ENCODE assay signal across 8 cellular contexts in the genomic region with DNA sequence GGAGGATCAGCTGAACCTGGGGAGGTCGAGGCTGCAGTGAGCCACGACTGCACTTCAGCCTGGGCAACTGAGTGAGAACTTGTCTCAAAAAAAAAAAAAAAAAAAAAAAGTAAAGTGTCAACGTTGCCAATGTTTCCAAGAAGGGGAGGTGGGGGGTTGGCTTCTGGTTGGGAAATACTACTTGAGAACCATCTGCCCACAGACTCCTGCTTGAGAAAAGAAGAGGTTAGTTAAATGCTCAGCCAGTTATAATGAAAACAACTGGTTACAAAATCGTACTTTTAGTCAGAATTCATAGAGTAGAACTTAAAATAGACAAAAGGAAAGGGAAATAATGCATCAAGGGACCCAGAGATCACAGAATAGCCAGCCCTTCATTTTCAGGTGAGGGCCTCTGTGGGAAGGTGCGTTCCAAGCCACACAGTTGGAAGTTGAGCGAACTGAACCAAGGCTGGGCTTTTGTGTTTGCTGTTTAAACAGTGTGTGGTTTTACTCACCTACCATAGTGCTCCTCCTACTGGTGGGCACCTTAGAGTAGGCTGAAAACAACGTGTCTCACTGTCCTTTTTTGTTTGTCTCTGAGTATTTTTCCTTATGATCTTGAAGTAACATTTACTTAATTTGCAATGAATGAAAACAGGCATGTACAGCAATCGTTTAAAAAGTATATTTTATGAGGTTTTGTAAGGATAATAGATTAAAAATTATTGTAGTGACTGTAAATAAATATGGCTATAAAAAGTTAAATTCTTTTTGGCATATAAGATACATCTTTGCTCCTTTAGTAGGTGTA.
A peak's percentile ranks its signal among the peaks of the same experiment; 100 is the strongest.
DNase-seq lines count a peak whose midpoint lies in the region; ATAC-seq and TF ChIP-seq lines count a peak whose summit lies in the region.

No MANE protein-coding gene starts in this region.

- peak overlapping the region; percentile 29; the same call in 1 of the 2 replicates for H3K4me2 ChIP-seq in OCI-LY1 (ENCODE audit: low read length)

- peaks cover 18% of the 10 kb centered on the region for H3F3A ChIP-seq in OCI-LY1 (ENCODE audit: insufficient read depth, low read length)

- no peak overlapping the region for H3K4me3 ChIP-seq in CD8-positive, alpha-beta T cell (ENCODE audit: low read depth, low read length)
- H3K4me3 ChIP-seq in OCI-LY1 (ENCODE audit: low read depth, low read length, poor library complexity, severe bottlenecking) = no peak overlapping the region
- H3K4me3 ChIP-seq in thyroid gland (replicated peaks in 1 of 3) = no peak overlapping the region

- H3K79me2 ChIP-seq in OCI-LY1 (ENCODE audit: insufficient read depth, low read length) = no peaks in the 10 kb centered on the region

- H4K20me1 ChIP-seq in OCI-LY1 (ENCODE audit: insufficient read depth, low read length) = no peaks in the 10 kb centered on the region

- H2AFZ ChIP-seq in OCI-LY1 (ENCODE audit: low read length) = no peak overlapping the region

- H3K4me1 ChIP-seq in CD8-positive, alpha-beta T cell (ENCODE audit: insufficient read depth, low read length) = peaks cover 82% of the 10 kb centered on the region
- peaks cover 89% of the 10 kb centered on the region for H3K4me1 ChIP-seq in OCI-LY1 (ENCODE audit: insufficient read depth, low read length, severe bottlenecking)
- H3K4me1 ChIP-seq in thyroid gland = peaks cover 51 to 55% of the 10 kb centered on the region in 2 donors

- intact Hi-C loops in CD8-positive, alpha-beta T cell (cut with DNase I, micrococcal nuclease) = loop anchor here (1.0 to 10.0 kb wide), 8 partner anchors 29 to 291 kb away; no protein-coding TSS in a partner anchor
- intact Hi-C loops in thyroid gland (cut with DNase I) = no loop called here

- peak; percentile 67 for ATAC-seq in CD8-positive, alpha-beta T cell
- peak; percentile 60 for ATAC-seq in GM19452 (IDR thresholded peaks at IDR 0.05; ENCODE audit: unreplicated experiment)
- peak; percentile 77 for ATAC-seq in esophagus mucosa

- no peaks in the 10 kb centered on the region for H3K27me3 Mint-ChIP-seq in CD8-positive, alpha-beta T cell (ENCODE audit: low read depth)
- H3K27me3 Mint-ChIP-seq in nephron progenitor cell (ENCODE audit: low read depth, poor library complexity) = no peaks in the 10 kb centered on the region

- H3K36me3 Mint-ChIP-seq in CD8-positive, alpha-beta T cell = no peaks in the 10 kb centered on the region
- no peaks in the 10 kb centered on the region for H3K36me3 Mint-ChIP-seq in nephron progenitor cell (ENCODE audit: low read depth)

- peak overlapping the region; percentile 33 for H3K4me3 Mint-ChIP-seq in CD8-positive, alpha-beta T cell
- H3K4me3 Mint-ChIP-seq in nephron progenitor cell = no peak overlapping the region

- peak; percentile 43 to 78 (median 73) for DNase-seq in CD8-positive, alpha-beta T cell
- DNase-seq in HK-2 (ENCODE audit: unreplicated experiment) (peak; percentile 68), nephron progenitor cell (peak; percentile 53), thyroid gland (peak; percentile 83 to 85)
- peak; percentile 67 for DNase-seq in activated CD8-positive, alpha-beta memory T cell treated with anti-CD3 and anti-CD28 coated beads, Interleukin-2, amount 50 U/mL, for 1 hour (ENCODE audit: extremely low read depth)

- no peaks in the 10 kb centered on the region for H3K36me3 ChIP-seq in CD8-positive, alpha-beta T cell (ENCODE audit: insufficient read depth, low read length)
- no peaks in the 10 kb centered on the region for H3K36me3 ChIP-seq in OCI-LY1 (ENCODE audit: insufficient read depth, low read length)
- H3K36me3 ChIP-seq in thyroid gland = no peaks in the 10 kb centered on the region

- H3K9ac ChIP-seq in OCI-LY1 (ENCODE audit: low read length) = peak overlapping the region; percentile 56

- POLR2A ChIA-PET in CD8-positive, alpha-beta T cell (lab: Charles Lee) = interaction anchor here (0.6 to 1.3 kb wide), 4 partner anchors 30 to 294 kb away, joined by 3 to 6 read pairs (median 3); no protein-coding TSS in a partner anchor

- WGBS in thyroid gland, 2 donors = 12 to 13% methylated on average over 8 of the region's 8 CpGs

- no peaks in the 10 kb centered on the region for H3K9me3 ChIP-seq in CD8-positive, alpha-beta T cell (ENCODE audit: low read length)
- H3K9me3 ChIP-seq in OCI-LY1 (ENCODE audit: low read length) = no peaks in the 10 kb centered on the region
- H3K9me3 ChIP-seq in thyroid gland = no peaks in the 10 kb centered on the region

- H3K27ac Mint-ChIP-seq in CD8-positive, alpha-beta T cell = peak overlapping the region; percentile 93
- H3K27ac Mint-ChIP-seq in nephron progenitor cell = peak overlapping the region; percentile 30

- H3K9me3 Mint-ChIP-seq in CD8-positive, alpha-beta T cell = no peaks in the 10 kb centered on the region
- no peaks in the 10 kb centered on the region for H3K9me3 Mint-ChIP-seq in nephron progenitor cell

- CTCF ChIA-PET in CD8-positive, alpha-beta T cell (lab: Charles Lee) = interaction anchor here (0.7 to 1.3 kb wide), 15 partner anchors 10 to 290 kb away, joined by 3 to 8 read pairs (median 3); no protein-coding TSS in a partner anchor

- no peaks in the 10 kb centered on the region for H3K9me2 ChIP-seq in OCI-LY1 (ENCODE audit: low read depth, low read length)

- H3K27ac ChIP-seq in CD8-positive, alpha-beta T cell (ENCODE audit: low read depth, low read length) = no peak overlapping the region
- H3K27ac ChIP-seq in OCI-LY1 (ENCODE audit: low read depth, low read length, poor library complexity, severe bottlenecking) = peak overlapping the region; percentile 95
- H3K27ac ChIP-seq in thyroid gland = peak overlapping the region; percentile 66 to 90 (median 83)

- H3K4me1 Mint-ChIP-seq in CD8-positive, alpha-beta T cell (ENCODE audit: low read depth) = peaks cover 75% of the 10 kb centered on the region
- peaks cover 77% of the 10 kb centered on the region for H3K4me1 Mint-ChIP-seq in nephron progenitor cell

- peak; percentile 84 for TF ChIP-seq CTCF in CD8-positive, alpha-beta T cell (IDR thresholded peaks at IDR 0.05)
- TF ChIP-seq CTCF in OCI-LY1 (IDR thresholded peaks at IDR 0.05; ENCODE audit: low read length) = peak; percentile 91
- TF ChIP-seq CTCF in nephron progenitor cell (IDR thresholded peaks at IDR 0.05) = peak; percentile 66
- TF ChIP-seq CTCF in thyroid gland (IDR thresholded peaks at IDR 0.05) = peak; percentile 50 to 92 (median 82)

- peak in 1 of 2 donors; percentile 51 for TF ChIP-seq POLR2A in thyroid gland (IDR thresholded peaks at IDR 0.05)

- H3K27me3 ChIP-seq in CD8-positive, alpha-beta T cell (ENCODE audit: insufficient read depth, low read length) = no peaks in the 10 kb centered on the region
- no peaks in the 10 kb centered on the region for H3K27me3 ChIP-seq in OCI-LY1 (ENCODE audit: insufficient read depth, low read length)
- H3K27me3 ChIP-seq in thyroid gland = no peaks in the 10 kb centered on the region
